8 cellular contexts compared by ENCODE assay signal in the genomic region with DNA sequence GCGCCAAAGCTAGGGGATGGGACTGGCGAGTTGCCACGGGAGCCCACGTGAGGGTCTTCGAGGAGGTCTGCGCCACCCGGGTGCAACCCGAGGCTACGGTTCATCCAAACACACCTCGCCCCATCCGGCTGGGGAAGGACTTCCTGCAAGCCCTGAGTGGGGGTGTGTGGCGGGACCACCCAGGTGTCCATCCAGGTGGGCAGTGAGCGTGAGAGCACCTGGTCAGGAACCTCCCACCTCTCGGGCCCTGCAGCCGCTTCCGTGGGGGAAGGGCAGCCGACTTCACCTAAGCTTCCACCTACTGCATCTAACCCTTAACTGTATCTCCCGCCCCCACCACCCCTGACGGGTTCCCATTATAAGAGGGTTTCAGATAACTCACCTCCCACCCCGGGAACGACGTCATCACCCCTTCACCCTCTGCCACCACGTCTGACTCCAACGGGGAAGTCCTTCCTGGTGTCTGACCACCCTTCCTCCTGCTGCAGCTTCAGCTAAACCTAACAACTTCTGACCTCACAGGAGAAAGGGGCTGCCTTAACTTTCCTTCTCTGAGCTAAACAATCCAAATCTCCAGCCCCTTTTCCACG. TPM values are rescaled to one million over a fixed set of nuclear protein-coding genes. Genes with fewer than 3 reads are reported as not detected.
DNase-seq lines count a peak whose midpoint lies in the region; ATAC-seq, FAIRE-seq and TF ChIP-seq lines count a peak whose summit lies in the region.

No MANE protein-coding gene starts in this region.

- no peak for TF ChIP-seq RAD21 in K562 (CRISPR knock-in tag; conservative IDR thresholded peaks at IDR 0.05 in 1 of 2, IDR thresholded peaks at IDR 0.05 in 1 of 2)

- POLR2A ChIA-PET in K562 (lab: Yijun Ruan, JAX) = interaction anchor here (0.8 to 1.7 kb wide), 6 partner anchors 30 to 238 kb away, joined by 3 to 5 read pairs (median 3); a partner anchor contains a TSS

- no peaks in the 10 kb centered on the region for H3K9me3 ChIP-seq in Peyer's patch
- H3K9me3 ChIP-seq in K562 (replicated peaks; ENCODE audit: control insufficient read depth, insufficient read depth, low read depth, low read length) = no peaks in the 10 kb centered on the region; the same call in 1 of the 2 replicates
- no peaks in the 10 kb centered on the region for H3K9me3 ChIP-seq in spleen

- TF ChIP-seq POLR2A in Peyer's patch (IDR thresholded peaks at IDR 0.05) = no peak
- no peak for TF ChIP-seq POLR2A in K562 (conservative IDR thresholded peaks at IDR 0.05)
- TF ChIP-seq POLR2A in spleen (IDR thresholded peaks at IDR 0.05) = no peak

- peak overlapping the region; percentile 36 to 46 for H3K9ac ChIP-seq in K562 (ENCODE audit: insufficient read depth in 1 of 2, low read depth in 2 of 2, low read length in 2 of 2)

- WGBS in K562 (ENCODE audit: insufficient coverage, low coverage, missing lambda C conversion rate) = 43% methylated on average over 23 of the region's 25 CpGs
- 2 to 5% (median 3%) methylated on average over 12 to 25 of the region's 25 CpGs for WGBS in spleen, 5 donors

- no peaks in the 10 kb centered on the region for H3K9me1 ChIP-seq in K562 (ENCODE audit: control insufficient read depth, insufficient read depth, low read length)

- FAIRE-seq in K562 (lab: Jason Lieb, UNC) = no peak

- no peaks in the 10 kb centered on the region; the same call in 1 of the 2 replicates for H4K20me1 ChIP-seq in K562 (replicated peaks; ENCODE audit: control insufficient read depth, insufficient read depth, low read length)

- H3K27me3 ChIP-seq in Peyer's patch (peaks cover 0 to 8% of the 10 kb centered on the region in 2 donors), K562 (ENCODE audit: control insufficient read depth in 2 of 2, insufficient read depth in 2 of 2, low read length in 2 of 2) (no peaks in the 10 kb centered on the region), spleen (replicated peaks in 1 of 7) (peaks cover 0 to 90% (median 22%) of the 10 kb centered on the region in 7 donors)

- TF ChIP-seq CTCF in GM13976 (IDR thresholded peaks at IDR 0.05; ENCODE audit: borderline replicate concordance, control extremely low read depth, extremely low read depth, insufficient read depth, missing control alignments) (no peak), Peyer's patch (IDR thresholded peaks at IDR 0.05) (no peak), K562 (IDR thresholded peaks at IDR 0.05 in 2 of 3, conservative IDR thresholded peaks at IDR 0.05 in 1 of 3; ENCODE audit: insufficient read depth in 2 of 3, low read depth in 1 of 3, low read length in 3 of 3) (no peak), spleen (IDR thresholded peaks at IDR 0.05 in 8 of 11, conservative IDR thresholded peaks at IDR 0.05 in 3 of 11) (no peak), GM10266 (IDR thresholded peaks at IDR 0.05; ENCODE audit: control insufficient read depth, insufficient read depth, low read depth, missing control alignments) (no peak)

- ATAC-seq in K562 (no peak), GM18511 (IDR thresholded peaks at IDR 0.05; ENCODE audit: unreplicated experiment) (no peak)

- H3K4me3 ChIP-seq in Peyer's patch (peak overlapping the region in 1 of 4 donors; percentile 24), K562 (peak overlapping the region; percentile 35; the same call in 1 of the 2 replicates), spleen (peak overlapping the region in 7 of 8 donors; percentile 17 to 63 (median 26))

- TF ChIP-seq EP300 in K562 (IDR thresholded peaks at IDR 0.05; ENCODE audit: low read length) = no peak

- CTCF ChIA-PET in K562 (lab: Yijun Ruan, JAX; ENCODE audit: low intra/inter-chr PET ratio) = interaction anchor here (0.5 to 4.4 kb wide), 10 partner anchors 9 to 232 kb away, joined by 3 to 28 read pairs (median 8); a partner anchor contains a TSS

- in situ Hi-C loops in GM13976 (cut with MboI; ENCODE audit: low sequenced_read_pairs, unreplicated experiment) = loop anchor here (5.0 kb wide), 1 partner anchor 156 kb away; no protein-coding TSS in a partner anchor
- in situ Hi-C loops in K562 (cut with MboI) = loop anchor here (25.0 kb wide), 1 partner anchor 454 kb away; a partner anchor contains a TSS

- peak overlapping the region; percentile 82 for H3K4me2 ChIP-seq in K562 (ENCODE audit: insufficient read depth, low read length)

- no TSS peak for BruUV-seq in K562 (replicated peaks; lab: Mats Ljungman, UMichigan)

- H3K27ac ChIP-seq in Peyer's patch (peak overlapping the region in 1 of 4 donors; percentile 64), K562 (ENCODE audit: extremely low read depth, low read depth, low read length) (peak overlapping the region; percentile 68; the same call in 1 of the 3 replicates), spleen (peak overlapping the region in 2 of 8 donors; percentile 16 to 71)

- H3K4me1 ChIP-seq in Peyer's patch (peaks cover 0 to 26% (median 20%) of the 10 kb centered on the region in 4 donors), K562 (replicated peaks in 1 of 2; ENCODE audit: control insufficient read depth in 2 of 2, insufficient read depth in 2 of 2, low read length in 2 of 2) (peaks cover 28 to 42% of the 10 kb centered on the region in 2 experiments; a peak in 4 of 5 replicates), spleen (peaks cover 30 to 54% (median 42%) of the 10 kb centered on the region in 6 donors)

- DNase-seq in GM13976 (ENCODE audit: low spot score) = peak; percentile 47
- DNase-seq in Peyer's patch = peak in 2 of 3 donors; percentile 50 to 58
- DNase-seq in K562 (ENCODE audit: extremely low read depth in 1 of 4, low spot score in 3 of 4) = peak; percentile 49 to 77 (median 56)
- peak; percentile 82 for DNase-seq in spleen
- no peak for DNase-seq in GM10266 (ENCODE audit: extremely low spot score)
- no peak for DNase-seq in NK-92 treated with Interleukin-12 subunit alpha and Interleukin-12 subunit beta, amount 100 ng/mL, for 24 hours (lab: John Stamatoyannopoulos, UW)
- DNase-seq in Kasumi-1 (lab: John Stamatoyannopoulos, UW) = no peak

- H3K36me3 ChIP-seq in Peyer's patch = no peaks in the 10 kb centered on the region
- H3K36me3 ChIP-seq in K562 (ENCODE audit: control insufficient read depth, insufficient read depth, low read length) = no peaks in the 10 kb centered on the region
- no peaks in the 10 kb centered on the region for H3K36me3 ChIP-seq in spleen

- intact Hi-C loops in K562 (cut with micrococcal nuclease) = no loop called here
- intact Hi-C loops in spleen (cut with DNase I; ENCODE audit: low total_unique reads) = loop anchor here (10.0 kb wide), 1 partner anchor 149 kb away; a partner anchor contains a TSS

- peak overlapping the region; percentile 90; the same call in 1 of the 2 replicates for H2AFZ ChIP-seq in K562 (ENCODE audit: low read depth, low read length)

- H3K79me2 ChIP-seq in K562 (ENCODE audit: control insufficient read depth, insufficient read depth, low read length) = no peaks in the 10 kb centered on the region

TF ChIP-seq in K562, 482 proteins besides CTCF, POLR2A, EP300 and RAD21 (continues in another document):
- TF ChIP-seq NFATC3 (IDR thresholded peaks at IDR 0.05) = no peak
- TF ChIP-seq BCL6 (CRISPR knock-in tag; IDR thresholded peaks at IDR 0.05) = no peak
- TF ChIP-seq HDGF (IDR thresholded peaks at IDR 0.05) = peak; percentile 93
- no peak for TF ChIP-seq DIDO1 (tag; IDR thresholded peaks at IDR 0.05; ENCODE audit: low read depth)
- TF ChIP-seq SIRT6 (IDR thresholded peaks at IDR 0.05; ENCODE audit: low read depth, low read length) = no peak
- TF ChIP-seq ZBTB7A (IDR thresholded peaks at IDR 0.05; ENCODE audit: borderline replicate concordance, control insufficient read depth, low read depth, low read length) = peak; percentile 64; the same call in 1 of the 2 replicates
- TF ChIP-seq ZBTB8A (IDR thresholded peaks at IDR 0.05; ENCODE audit: partially characterized antibody) = no peak
- peak; percentile 46; the same call in 1 of the 2 replicates for TF ChIP-seq CC2D1A (IDR thresholded peaks at IDR 0.05)
- TF ChIP-seq, protein P1, sequence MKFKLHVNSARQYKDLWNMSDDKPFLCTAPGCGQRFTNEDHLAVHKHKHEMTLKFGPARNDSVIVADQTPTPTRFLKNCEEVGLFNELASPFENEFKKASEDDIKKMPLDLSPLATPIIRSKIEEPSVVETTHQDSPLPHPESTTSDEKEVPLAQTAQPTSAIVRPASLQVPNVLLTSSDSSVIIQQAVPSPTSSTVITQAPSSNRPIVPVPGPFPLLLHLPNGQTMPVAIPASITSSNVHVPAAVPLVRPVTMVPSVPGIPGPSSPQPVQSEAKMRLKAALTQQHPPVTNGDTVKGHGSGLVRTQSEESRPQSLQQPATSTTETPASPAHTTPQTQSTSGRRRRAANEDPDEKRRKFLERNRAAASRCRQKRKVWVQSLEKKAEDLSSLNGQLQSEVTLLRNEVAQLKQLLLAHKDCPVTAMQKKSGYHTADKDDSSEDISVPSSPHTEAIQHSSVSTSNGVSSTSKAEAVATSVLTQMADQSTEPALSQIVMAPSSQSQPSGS (CRISPR knock-in tag; IDR thresholded peaks at IDR 0.05) = 0 out of 2 replicates have a peak, but pooled peaks have one; percentile 21
- TF ChIP-seq CBX3 (IDR thresholded peaks at IDR 0.05; ENCODE audit: borderline replicate concordance in 1 of 2, low read length in 2 of 2) = peak in 1 of 2 experiments; percentile 67; a peak in 1 of 3 replicates

RNA-seq across cellular contexts. Expression of a gene that starts 27.3 kb away (rescaled TPM):
- total RNA-seq in Peyer's patch (10 to 100 TPM; 37.7 to 86.6 (median 54.2) TPM), K562 (2014; rRNA removed) (56.4 and 76.2 TPM in 2 replicates), K562 (2014; rRNA removed; fragmentation: Illumina TruSeq; extraction: Trizol) (29.7 and 38.1 TPM in 2 replicates), K562 (2015; rRNA removed; fragmentation: Illumina TruSeq; extraction: Trizol) (42.5 and 48.4 TPM in 2 replicates), K562 (2021) (39.4 and 42.4 TPM in 2 replicates), spleen (10 to 100 TPM; 20.9 to 36.3 (median 23.1) TPM)
- total RNA-seq in K562 (2011; cell fraction: chromatin; rRNA removed; ENCODE audit: low replicate concordance) = 77.0 and 130 TPM in 2 replicates
- 72.5 and 74.4 TPM in 2 replicates for total RNA-seq in K562 (2011; cell fraction: nucleolus; rRNA removed)
- total RNA-seq in K562 (2011; cell fraction: nucleoplasm; rRNA removed) = 82.6 and 125 TPM in 2 replicates
- polyA plus RNA-seq in K562 (2011; rRNA removed) (46.7 and 52.4 TPM in 2 replicates), K562 (2014; fragmentation: Illumina TruSeq; extraction: Trizol) (49.8 and 55.3 TPM in 2 replicates), K562 (2014; fragmentation: Nextera tagmentation; extraction: Ambion mirVana) (100 to 1,000 TPM; 106 to 117 TPM), K562 (2014; rRNA removed) (56.6 and 84.5 TPM in 2 replicates), spleen (10 to 100 TPM; 24.0 to 42.2 (median 37.4) TPM)
- polyA plus RNA-seq in K562 (2011; cell fraction: cytosol; rRNA removed) = 63.4 and 94.3 TPM in 2 replicates
- 52.4 and 68.5 TPM in 2 replicates for polyA plus RNA-seq in K562 (2011; cell fraction: nucleus; rRNA removed)
- polyA plus RNA-seq in K562 (2012) = 46.0 and 46.7 TPM in 2 replicates
- polyA minus RNA-seq in K562 (2011; rRNA and poly(A)+ RNA removed) = 28.5 and 29.1 TPM in 2 replicates
- 15.2 and 20.5 TPM in 2 replicates for polyA minus RNA-seq in K562 (2011; cell fraction: cytosol; rRNA and poly(A)+ RNA removed)
- 27.1 and 36.1 TPM in 2 replicates for polyA minus RNA-seq in K562 (2011; cell fraction: nucleus; rRNA and poly(A)+ RNA removed)

Comparison
In these comparisons a context has a peak if more than half of its experiments do, and no peak if none do; other contexts are left out.
1. DNase-seq: peak in GM13976 (single experiment), Peyer's patch (2 of 3), K562 (4 of 4) and spleen (single experiment); none in GM10266 (single experiment), NK-92 treated with Interleukin-12 subunit alpha and Interleukin-12 subunit beta, amount 100 ng/mL, for 24 hours (single experiment) and Kasumi-1 (0 of 2).